8 cellular contexts compared by ENCODE assay signal in the genomic region with DNA sequence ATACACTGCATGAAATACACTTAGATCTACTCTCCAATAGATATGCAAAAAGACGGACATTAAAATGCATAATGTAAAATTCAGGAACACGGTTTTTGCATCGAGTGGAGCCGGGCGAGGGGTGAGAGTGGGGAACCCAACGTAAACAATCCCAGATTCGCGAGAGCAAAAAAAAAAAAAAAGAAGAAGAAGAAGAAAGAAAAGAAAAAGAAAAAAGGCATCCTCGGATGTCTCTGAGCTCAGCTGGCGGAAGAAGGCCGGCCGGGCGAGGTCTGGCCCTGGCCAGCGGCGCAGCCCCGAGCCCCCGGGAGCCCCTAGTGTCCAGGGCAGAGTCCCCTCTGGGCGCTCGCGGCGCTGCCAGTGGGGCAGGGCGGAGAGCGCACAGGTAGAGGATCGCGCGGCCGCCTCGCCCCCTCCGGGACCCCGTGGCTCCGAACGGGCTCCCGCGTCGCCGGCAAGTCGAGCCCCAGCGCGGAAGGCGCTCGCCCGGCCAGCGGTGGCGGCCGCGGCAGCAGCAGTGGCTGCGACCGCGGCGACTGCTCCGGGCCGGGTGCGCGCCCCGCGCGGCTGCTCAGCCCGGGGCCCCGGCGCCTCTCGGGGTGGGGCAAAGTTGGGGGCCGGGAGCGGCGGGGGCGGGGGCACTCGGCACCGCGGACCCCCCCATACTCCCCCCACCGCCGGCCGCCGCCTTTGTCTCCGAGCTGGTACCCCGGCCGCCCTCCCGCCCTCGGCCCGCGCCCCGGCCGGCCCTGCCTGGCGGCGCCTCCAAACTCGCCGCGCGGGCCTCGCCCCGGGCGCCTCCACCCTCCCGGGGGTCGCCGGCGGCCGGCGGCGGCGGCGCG. TPM values are rescaled to one million over a fixed set of nuclear protein-coding genes. Genes with fewer than 3 reads are reported as not detected.
A peak's percentile ranks its signal among the peaks of the same experiment; 100 is the strongest.
DNase-seq lines count a peak whose midpoint lies in the region; ATAC-seq and TF ChIP-seq lines count a peak whose summit lies in the region.

No MANE protein-coding gene starts in this region.

- H3K9me3 ChIP-seq in Panc1 (ENCODE audit: control insufficient read depth, insufficient read depth, low read depth, low read length) = no peaks in the 10 kb centered on the region

- DNase-seq in activated naive CD4-positive, alpha-beta T cell treated with anti-CD3 and anti-CD28 coated beads for 36 hours = no peak
- DNase-seq in activated naive CD4-positive, alpha-beta T cell (lab: John Stamatoyannopoulos, UW) = no peak
- DNase-seq in Panc1 (ENCODE audit: low read depth, low spot score) = no peak
- peak; percentile 35 for DNase-seq in epithelial cell of esophagus (ENCODE audit: low read depth)
- no peak for DNase-seq in natural killer cell
- no peak for DNase-seq in inferior parietal cortex (ENCODE audit: extremely low spot score)
- no peak for DNase-seq in NCI-H187 (lab: John Stamatoyannopoulos, UW)

- POLR2A ChIA-PET in Panc1 (lab: Charles Lee) = no interaction called here

- H3K4me3 ChIP-seq in Panc1 (ENCODE audit: low read depth in 2 of 2, low read length in 2 of 2) (peak overlapping the region; percentile 60 to 64), epithelial cell of esophagus (ENCODE audit: low read length) (peak overlapping the region; percentile 50)

- peak overlapping the region; percentile 84 for H3K27ac ChIP-seq in Panc1 (ENCODE audit: low read length)

- H3K4me1 ChIP-seq in Panc1 (ENCODE audit: control insufficient read depth, insufficient read depth, low read length) = peaks cover 18% of the 10 kb centered on the region

- H3K9me3 Mint-ChIP-seq in activated naive CD4-positive, alpha-beta T cell treated with anti-CD3 and anti-CD28 coated beads for 36 hours = no peaks in the 10 kb centered on the region
- H3K9me3 Mint-ChIP-seq in natural killer cell = no peaks in the 10 kb centered on the region

- H3K4me1 Mint-ChIP-seq in activated naive CD4-positive, alpha-beta T cell treated with anti-CD3 and anti-CD28 coated beads for 36 hours (ENCODE audit: low read depth) = peaks cover 20% of the 10 kb centered on the region
- H3K4me1 Mint-ChIP-seq in natural killer cell = peaks cover 41% of the 10 kb centered on the region in 2 donors

- CTCF ChIA-PET in activated naive CD4-positive, alpha-beta T cell treated with anti-CD3 and anti-CD28 coated beads for 36 hours (lab: Charles Lee) = no interaction called here
- CTCF ChIA-PET in Panc1 (lab: Charles Lee) = no interaction called here

- peak; percentile 27 for TF ChIP-seq CTCF in Panc1 (IDR thresholded peaks at IDR 0.05)
- TF ChIP-seq CTCF in epithelial cell of esophagus (IDR thresholded peaks at IDR 0.05; ENCODE audit: insufficient read depth, low read depth, low read length, missing control alignments) = peak; percentile 2
- no peak for TF ChIP-seq CTCF in natural killer cell (IDR thresholded peaks at IDR 0.05)

- H3K4me3 Mint-ChIP-seq in activated naive CD4-positive, alpha-beta T cell treated with anti-CD3 and anti-CD28 coated beads for 36 hours = peak overlapping the region; percentile 79
- peak overlapping the region; percentile 99 for H3K4me3 Mint-ChIP-seq in natural killer cell

- H3K36me3 Mint-ChIP-seq in activated naive CD4-positive, alpha-beta T cell treated with anti-CD3 and anti-CD28 coated beads for 36 hours (ENCODE audit: low read depth) = no peaks in the 10 kb centered on the region
- H3K36me3 Mint-ChIP-seq in natural killer cell = peaks cover 7% of the 10 kb centered on the region

- BruUV-seq in Panc1 (replicated peaks; lab: Mats Ljungman, UMichigan) = no TSS peak

- intact Hi-C loops in activated naive CD4-positive, alpha-beta T cell treated with anti-CD3 and anti-CD28 coated beads for 36 hours (cut with micrococcal nuclease) = no loop called here
- intact Hi-C loops in Panc1 (cut with micrococcal nuclease; ENCODE audit: unreplicated experiment) (loop anchor here (10.0 kb wide), 1 partner anchor 553 kb away; no protein-coding TSS in a partner anchor), natural killer cell (cut with micrococcal nuclease) (no loop called here)

- peak; percentile 48 for ATAC-seq in HG02763 (IDR thresholded peaks at IDR 0.05; ENCODE audit: unreplicated experiment)
- ATAC-seq in Panc1 = peak; percentile 63
- ATAC-seq in natural killer cell = peak; percentile 37 to 60 (median 51)

- in situ Hi-C loops in Panc1 (cut with HindIII; ENCODE audit: low pct_unique_long_range_greater_than_20kb, low sequenced_read_pairs) = no loop called here

- H3K27me3 Mint-ChIP-seq in activated naive CD4-positive, alpha-beta T cell treated with anti-CD3 and anti-CD28 coated beads for 36 hours (ENCODE audit: low read depth) = peaks cover 52% of the 10 kb centered on the region
- peaks cover 31 to 60% of the 10 kb centered on the region in 2 donors for H3K27me3 Mint-ChIP-seq in natural killer cell (ENCODE audit: low read depth in 2 of 2)

- H3K36me3 ChIP-seq in Panc1 (ENCODE audit: control insufficient read depth, insufficient read depth, low read length) = no peaks in the 10 kb centered on the region

- no peak overlapping the region for H3K27ac Mint-ChIP-seq in activated naive CD4-positive, alpha-beta T cell treated with anti-CD3 and anti-CD28 coated beads for 36 hours
- peak overlapping the region; percentile 64 to 73 for H3K27ac Mint-ChIP-seq in natural killer cell

- no peaks in the 10 kb centered on the region for H3K27me3 ChIP-seq in Panc1 (ENCODE audit: control insufficient read depth, insufficient read depth, low read length)

RNA-seq across cellular contexts. Expression of a gene that starts 9.7 kb away (rescaled TPM):
- total RNA-seq in activated naive CD4-positive, alpha-beta T cell treated with anti-CD3 and anti-CD28 coated beads for 36 hours = under 1 TPM; 0.44 to 0.72 TPM
- total RNA-seq in Panc1 (2021; ENCODE audit: unreplicated experiment) (7.1 TPM), natural killer cell (1 to 10 TPM; 5.8 to 7.8 (median 7.5) TPM)
- 3.0 TPM for polyA plus RNA-seq in Panc1 (2012; ENCODE audit: insufficient read length)
